8 cellular contexts compared by ENCODE assay signal in genomic region chr16:1310832-1311200, GRCh38. TPM values are rescaled to one million over a fixed set of nuclear protein-coding genes. Genes with fewer than 3 reads are reported as not detected.
DNase-seq lines count a peak whose midpoint lies in the region; ATAC-seq and TF ChIP-seq lines count a peak whose summit lies in the region.

No MANE protein-coding gene starts in this region.

- ATAC-seq in activated B cell treated with CpG ODN at 0.5 μM for 24 hours (ENCODE audit: low read depth) = no peak
- ATAC-seq in GM18909 (IDR thresholded peaks at IDR 0.05; ENCODE audit: poor library complexity, unreplicated experiment) = no peak

- H3K4me3 ChIP-seq in fibroblast of villous mesenchyme (ENCODE audit: low read depth, low read length) (peak overlapping the region; percentile 68), skeletal muscle cell (ENCODE audit: low read depth, low read length) (peak overlapping the region; percentile 65)

- H3K4me1 Mint-ChIP-seq in activated B cell treated with CpG ODN at 0.5 μM for 24 hours = peaks cover 54% of the 10 kb centered on the region

- intact Hi-C loops in activated B cell treated with CpG ODN at 0.5 μM for 24 hours (cut with micrococcal nuclease) = loop anchor here (2.0 kb wide), 1 partner anchor 16 kb away; no protein-coding TSS in a partner anchor

- TF ChIP-seq CTCF in activated B cell treated with CpG ODN at 0.5 μM for 24 hours (IDR thresholded peaks at IDR 0.05) (no peak), fibroblast of villous mesenchyme (IDR thresholded peaks at IDR 0.05; ENCODE audit: insufficient read depth, low read depth, low read length) (no peak)

- DNase-seq in NOMO-1 treated with DMSO at 0.1 percent for 48 hours (lab: John Stamatoyannopoulos, UW; ENCODE audit: unreplicated experiment) (peak; percentile 18), NOMO-1 treated with dmso at 0.1 percent for 144 hours (lab: John Stamatoyannopoulos, UW; ENCODE audit: unreplicated experiment) (no peak), activated B cell treated with CpG ODN at 0.5 μM for 24 hours (no peak), fibroblast of villous mesenchyme (ENCODE audit: low read depth) (no peak), skeletal muscle cell (ENCODE audit: low read depth) (no peak), C1 segment of cervical spinal cord (lab: John Stamatoyannopoulos, UW) (no peak), HuH-7 (ENCODE audit: low spot score) (no peak)

- POLR2A ChIA-PET in activated B cell treated with CpG ODN at 0.5 μM for 24 hours (lab: Charles Lee) = interaction anchor here (0.7 to 3.0 kb wide), 5 partner anchors 11 to 940 kb away, joined by 3 to 26 read pairs (median 3); partner anchors contain the start of gene MRPL28

- peak overlapping the region; percentile 98 for H3K4me3 Mint-ChIP-seq in activated B cell treated with CpG ODN at 0.5 μM for 24 hours

- H3K27me3 Mint-ChIP-seq in activated B cell treated with CpG ODN at 0.5 μM for 24 hours = no peaks in the 10 kb centered on the region

- no peaks in the 10 kb centered on the region for H3K9me3 Mint-ChIP-seq in activated B cell treated with CpG ODN at 0.5 μM for 24 hours

- CTCF ChIA-PET in activated B cell treated with CpG ODN at 0.5 μM for 24 hours (lab: Charles Lee) = interaction anchor here (1.5 kb wide), 1 partner anchor 21 kb away, joined by 4 read pairs; no protein-coding TSS in a partner anchor

- H3K27ac Mint-ChIP-seq in activated B cell treated with CpG ODN at 0.5 μM for 24 hours = peak overlapping the region; percentile 96

- peaks cover 39% of the 10 kb centered on the region for H3K36me3 Mint-ChIP-seq in activated B cell treated with CpG ODN at 0.5 μM for 24 hours (ENCODE audit: low read depth)

RNA-seq across cellular contexts. Expression of gene UBE2I, which starts 1.4 kb away (rescaled TPM):
- total RNA-seq in activated B cell treated with CpG ODN at 0.5 μM for 24 hours = 220 and 240 TPM in 2 replicates
- 44.9 and 46.4 TPM in 2 replicates for total RNA-seq in fibroblast of villous mesenchyme

RNA-seq across cellular contexts. Expression of gene BAIAP3, which starts 22.6 kb away (rescaled TPM):
- total RNA-seq in activated B cell treated with CpG ODN at 0.5 μM for 24 hours (6.5 and 8.5 TPM in 2 replicates), fibroblast of villous mesenchyme (under 0.01 and 0.32 TPM in 2 replicates)

RNA-seq across cellular contexts. Expression of gene TSR3, which starts 40.9 kb away (rescaled TPM):
- 45.3 and 49.0 TPM in 2 replicates for total RNA-seq in activated B cell treated with CpG ODN at 0.5 μM for 24 hours
- total RNA-seq in fibroblast of villous mesenchyme = 42.7 and 55.7 TPM in 2 replicates

RNA-seq across cellular contexts. Expression of gene GNPTG, which starts 40.9 kb away (rescaled TPM):
- total RNA-seq in activated B cell treated with CpG ODN at 0.5 μM for 24 hours = 36.3 and 40.2 TPM in 2 replicates
- 25.1 and 26.3 TPM in 2 replicates for total RNA-seq in fibroblast of villous mesenchyme

RNA-seq across cellular contexts. Expression of gene TPSD1, which starts 54.9 kb away (rescaled TPM):
- total RNA-seq in activated B cell treated with CpG ODN at 0.5 μM for 24 hours (not detected in 2 replicates), fibroblast of villous mesenchyme (not detected in 2 replicates)
